9 cellular contexts compared by ENCODE assay signal in genomic region chr17:61314368-61315078, GRCh38.
DNase-seq lines count a peak whose midpoint lies in the region; ATAC-seq and TF ChIP-seq lines count a peak whose summit lies in the region.
"Had no signal": no experiment of that assay in that cellular context is flagged by ENCODE, and none has a peak within 500 bp of the region (broad histone marks: within the 10 kb centered on the region; RNA-seq: fewer than 3 reads in every experiment).

No MANE protein-coding gene starts in this region.

- H3K4me3 ChIP-seq in AG10803 (ENCODE audit: low read length) (no peak overlapping the region), RWPE2 (ENCODE audit: severe bottlenecking) (no peak overlapping the region), fibroblast of pulmonary artery (replicated peaks; ENCODE audit: low read depth, low read length) (no peak overlapping the region)

- TF ChIP-seq CTCF in AG10803 (conservative IDR thresholded peaks at IDR 0.05; ENCODE audit: low read length), result peak; percentile 26; the same call in 1 of the 2 replicates
- TF ChIP-seq CTCF in RWPE2 (IDR thresholded peaks at IDR 0.05; ENCODE audit: poor library complexity, severe bottlenecking), result no peak
- peak; percentile 40 for TF ChIP-seq CTCF in fibroblast of pulmonary artery (IDR thresholded peaks at IDR 0.05; ENCODE audit: low read length, missing control alignments)

- H3K9me3 ChIP-seq in RWPE2 (ENCODE audit: severe bottlenecking), result no peaks in the 10 kb centered on the region

- no peak overlapping the region for H3K27ac ChIP-seq in RWPE2 (ENCODE audit: poor library complexity, severe bottlenecking)
- H3K27ac ChIP-seq: brain microvascular endothelial cell had no signal

- H3K4me1 Mint-ChIP-seq in immature natural killer cell, result no peaks in the 10 kb centered on the region

- H3K27me3 ChIP-seq in RWPE2 (ENCODE audit: insufficient read depth, poor library complexity, severe bottlenecking), result no peaks in the 10 kb centered on the region
- H3K27me3 ChIP-seq: brain microvascular endothelial cell had no signal

- peak; percentile 83 for DNase-seq in AG10803 (ENCODE audit: low read depth)
- no peak for DNase-seq in RWPE2 (ENCODE audit: low spot score)
- DNase-seq in fibroblast of pulmonary artery (ENCODE audit: low read depth), result peak; percentile 76
- DNase-seq in occipital lobe (lab: John Stamatoyannopoulos, UW), result peak; percentile 38
- DNase-seq in HT-29 (ENCODE audit: low spot score), result no peak
- DNase-seq in immature natural killer cell, result no peak
- DNase-seq: brain microvascular endothelial cell had no signal

- H3K27me3 Mint-ChIP-seq in immature natural killer cell (ENCODE audit: low read depth in 3 of 3), result peaks cover 0 to 2% (median 0%) of the 10 kb centered on the region in 3 donors

- H3K4me1 ChIP-seq in RWPE2 (ENCODE audit: insufficient read depth, poor library complexity, severe bottlenecking), result peaks cover 5% of the 10 kb centered on the region

- H3K9me3 Mint-ChIP-seq in immature natural killer cell, result no peaks in the 10 kb centered on the region

- H3K27ac Mint-ChIP-seq in immature natural killer cell, result no peak overlapping the region

- H3K36me3 Mint-ChIP-seq in immature natural killer cell, result peaks cover 0 to 4% (median 0%) of the 10 kb centered on the region in 3 donors

- ATAC-seq in RWPE2 (ENCODE audit: low read depth) (peak; percentile 61), GM18519 (IDR thresholded peaks at IDR 0.05; ENCODE audit: low FRiP score, unreplicated experiment) (no peak), GM19328 (IDR thresholded peaks at IDR 0.05; ENCODE audit: unreplicated experiment) (no peak)

- no peaks in the 10 kb centered on the region for H3K36me3 ChIP-seq in RWPE2 (ENCODE audit: low read depth)
- H3K36me3 ChIP-seq: brain microvascular endothelial cell had no signal

- H3K4me3 Mint-ChIP-seq in immature natural killer cell, result no peak overlapping the region

Comparison
In these comparisons a context has a peak if more than half of its experiments do, and no peak if none do; other contexts are left out.
1. DNase-seq: peak in AG10803 (single experiment), fibroblast of pulmonary artery (single experiment) and occipital lobe (single experiment); none in RWPE2 (single experiment), HT-29 (single experiment) and immature natural killer cell (0 of 3).